In the genomic region with DNA sequence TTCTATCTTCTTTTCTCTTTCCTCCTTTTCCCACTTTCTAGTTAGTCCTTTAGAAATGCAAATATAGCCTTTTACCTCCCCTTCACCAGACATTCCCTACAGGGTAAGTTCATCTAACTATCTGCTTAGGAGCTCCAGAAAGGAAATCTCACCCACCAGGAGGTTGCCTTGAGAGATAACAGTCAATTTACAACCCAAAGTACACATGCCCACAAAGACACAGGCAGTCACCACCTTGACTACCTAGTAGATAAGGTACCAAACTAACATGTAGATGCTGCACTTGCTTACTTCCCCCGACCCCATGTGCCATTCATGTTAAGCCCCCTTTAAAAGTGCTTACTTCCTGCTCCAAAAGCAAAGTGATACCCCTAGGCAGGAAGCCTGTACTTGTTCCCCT, we compare ENCODE assay signal across 22 cellular contexts.
"Had no signal": no experiment of that assay in that cellular context is flagged by ENCODE, and none has a peak within 500 bp of the region (broad histone marks: within the 10 kb centered on the region; RNA-seq: fewer than 3 reads in every experiment).

No MANE protein-coding gene starts in this region.

- ATAC-seq: esophagus mucosa; left ventricle myocardium superior; lower lobe of right lung; natural killer cell; psoas muscle; right cardiac atrium; stimulated activated naive B cell treated with anti-CD40 and anti-IgM and Interleukin-4, amounts not matched to agents 10 μg/mL and 1 μg/mL and 100 μg/mL, for 72 hours had no signal

- DNase-seq: effector CD4-positive, alpha-beta T cell; foreskin melanocyte; hypothalamus; left ventricle myocardium superior; lower lobe of right lung; natural killer cell; occipital lobe; ovary; posterior cingulate gyrus; psoas muscle; right cardiac atrium; spleen; stimulated activated CD4-positive, alpha-beta T cell treated with anti-CD3 and anti-CD28 coated beads, Interleukin-2, amount 100 ng/mL, for 48 hours; stimulated activated naive B cell treated with anti-CD40 and anti-IgM and Interleukin-4, amounts not matched to agents 10 μg/mL and 1 μg/mL and 100 μg/mL, for 72 hours; upper lobe of left lung had no signal

- H3K4me3 ChIP-seq: coronary artery, lower lobe of right lung, ovary, psoas muscle, skin epidermis, spleen, thoracic aorta, tibial nerve, upper lobe of left lung had no signal

- H3K9me3 Mint-ChIP-seq: natural killer cell; stimulated activated naive CD8-positive, alpha-beta T cell treated with anti-CD3 and anti-CD28 coated beads, Interleukin-15, Interleukin-2, amounts not matched to agents 100 ng/mL and 50 ng/mL, for 24 hours had no signal

- H3K36me3 Mint-ChIP-seq: natural killer cell had no signal

- H3K36me3 ChIP-seq: lower lobe of right lung, ovary, spleen, thoracic aorta, tibial nerve, upper lobe of left lung had no signal

- H3K4me1 ChIP-seq: lower lobe of right lung, psoas muscle, spleen, tibial nerve, upper lobe of left lung had no signal

- H3K4me3 Mint-ChIP-seq: natural killer cell; stimulated activated naive B cell treated with anti-CD40 and anti-IgM and Interleukin-4, amounts not matched to agents 10 μg/mL and 1 μg/mL and 100 μg/mL, for 72 hours; stimulated activated naive CD8-positive, alpha-beta T cell treated with anti-CD3 and anti-CD28 coated beads, Interleukin-15, Interleukin-2, amounts not matched to agents 100 ng/mL and 50 ng/mL, for 24 hours had no signal

- H3K27me3 Mint-ChIP-seq: stimulated activated naive B cell treated with anti-CD40 and anti-IgM and Interleukin-4, amounts not matched to agents 10 μg/mL and 1 μg/mL and 100 μg/mL, for 72 hours had no signal

- H3K4me1 Mint-ChIP-seq: natural killer cell had no signal

- H3K9me3 ChIP-seq: lower lobe of right lung, ovary, psoas muscle, spleen, thoracic aorta, tibial nerve, upper lobe of left lung had no signal

- H3K27ac Mint-ChIP-seq: natural killer cell; stimulated activated naive B cell treated with anti-CD40 and anti-IgM and Interleukin-4, amounts not matched to agents 10 μg/mL and 1 μg/mL and 100 μg/mL, for 72 hours; stimulated activated naive CD8-positive, alpha-beta T cell treated with anti-CD3 and anti-CD28 coated beads, Interleukin-15, Interleukin-2, amounts not matched to agents 100 ng/mL and 50 ng/mL, for 24 hours had no signal

- H3K27ac ChIP-seq: coronary artery, epithelial cell of prostate, lower lobe of right lung, ovary, psoas muscle, skin epidermis, spleen, thoracic aorta, tibial nerve, upper lobe of left lung had no signal

- H3K27me3 ChIP-seq: ovary, spleen, tibial nerve, upper lobe of left lung had no signal
